In the genomic region with DNA sequence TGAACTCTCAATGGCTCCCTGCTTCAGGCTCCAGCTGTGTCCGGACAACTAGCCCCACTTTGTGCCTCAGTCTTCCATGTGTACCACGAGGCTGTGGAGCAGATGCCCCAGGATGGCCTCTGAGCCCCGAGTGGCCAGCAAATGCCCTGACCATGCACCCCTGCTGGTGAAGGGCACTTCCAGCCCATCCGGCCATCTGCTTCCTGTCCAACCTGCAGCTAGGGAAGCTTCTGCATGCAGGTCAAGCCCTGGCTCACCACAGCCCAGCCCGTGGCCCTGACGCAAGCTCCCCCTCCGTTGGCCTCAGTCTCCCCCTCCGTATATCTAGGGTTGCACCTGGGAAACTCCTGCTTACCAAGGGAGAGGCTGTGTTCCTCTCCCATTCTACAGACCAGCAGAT, we compare ENCODE assay signal across 13 cellular contexts. TPM values are rescaled to one million over a fixed set of nuclear protein-coding genes. Genes with fewer than 3 reads are reported as not detected.
DNase-seq lines count a peak whose midpoint lies in the region; ATAC-seq, FAIRE-seq and TF ChIP-seq lines count a peak whose summit lies in the region.
"Had no signal": no experiment of that assay in that cellular context is flagged by ENCODE, and none has a peak within 500 bp of the region (broad histone marks: within the 10 kb centered on the region; RNA-seq: fewer than 3 reads in every experiment).

No MANE protein-coding gene starts in this region.

- TF ChIP-seq EP300 in tibial nerve (IDR thresholded peaks at IDR 0.05): peak in 1 of 2 donors; percentile 68

- H3K4me2 ChIP-seq in endothelial cell of umbilical vein (ENCODE audit: insufficient read depth, low read length): no peak overlapping the region

- FAIRE-seq in endothelial cell of umbilical vein (lab: Jason Lieb, UNC): peak; percentile 96
- FAIRE-seq: keratinocyte had no signal

- peaks cover 13% of the 10 kb centered on the region for H3K79me2 ChIP-seq in endothelial cell of umbilical vein (ENCODE audit: control insufficient read depth, insufficient read depth, low read length)

- H3K36me3 ChIP-seq in endothelial cell of umbilical vein (ENCODE audit: control insufficient read depth in 2 of 2, extremely low read depth in 1 of 2, insufficient read depth in 2 of 2, low read length in 2 of 2) (peaks cover 0 to 4% of the 10 kb centered on the region in 2 experiments), mucosa of rectum (ENCODE audit: control insufficient read depth in 2 of 2, insufficient read depth in 2 of 2, low read length in 2 of 2) (peaks cover 0 to 13% of the 10 kb centered on the region in 2 donors), tibial nerve (peaks cover 0 to 11% (median 0%) of the 10 kb centered on the region in 3 donors)
- H3K36me3 ChIP-seq: cardiac muscle cell had no signal

- DNase-seq in endothelial cell of umbilical vein (ENCODE audit: low read depth, low spot score) (peak; percentile 77), tibial nerve (ENCODE audit: low spot score in 2 of 2) (no peak), NOMO-1 (lab: John Stamatoyannopoulos, UW; ENCODE audit: unreplicated experiment in 2 of 2) (no peak)
- DNase-seq in stimulated activated CD4-positive, alpha-beta T cell treated with anti-CD3 and anti-CD28 coated beads, Interleukin-4, amount 100 ng/mL, for 4 hours: no peak
- DNase-seq: activated gamma-delta T cell; Caco-2; NCI-H2029 treated with DMSO at 0.1 percent for 48 hours; stimulated activated naive CD8-positive, alpha-beta T cell treated with anti-CD3 and anti-CD28 coated beads, Interleukin-15, Interleukin-2, amounts not matched to agents 100 U/mL and 50 U/mL, for 24 hours had no signal

- H3K4me1 ChIP-seq in endothelial cell of umbilical vein (ENCODE audit: control insufficient read depth, extremely low read depth, insufficient read depth, low read length) (peaks cover 66% of the 10 kb centered on the region), mucosa of rectum (ENCODE audit: control insufficient read depth in 2 of 2, insufficient read depth in 2 of 2, low read length in 2 of 2) (peaks cover 35 to 50% of the 10 kb centered on the region in 2 donors), tibial nerve (peaks cover 0 to 80% (median 67%) of the 10 kb centered on the region in 4 donors)

- intact Hi-C loops in endothelial cell of umbilical vein (cut with micrococcal nuclease): loop anchor here (1.0 kb wide), 1 partner anchor 9 kb away; no protein-coding TSS in a partner anchor

- dilution Hi-C loops in endothelial cell of umbilical vein (cut with MboI; ENCODE audit: extremely low pct_ligation_motif_present, low sequenced_read_pairs): no loop called here

- H3K4me1 Mint-ChIP-seq in activated T-helper 17 cell treated with anti-CD3 and anti-CD28 coated beads, Interleukin-2, amount 50 U/mL, for 72 hours: peaks cover 20% of the 10 kb centered on the region

- H3K27me3 Mint-ChIP-seq in activated T-helper 17 cell treated with anti-CD3 and anti-CD28 coated beads, Interleukin-2, amount 50 U/mL, for 72 hours: no peaks in the 10 kb centered on the region

- peak overlapping the region; percentile 96 for H3K4me3 Mint-ChIP-seq in activated T-helper 17 cell treated with anti-CD3 and anti-CD28 coated beads, Interleukin-2, amount 50 U/mL, for 72 hours

- TF ChIP-seq CTCF in endothelial cell of umbilical vein (IDR thresholded peaks at IDR 0.05; ENCODE audit: extremely low read depth in 1 of 2, insufficient read depth in 1 of 2, low read depth in 1 of 2, low read length in 2 of 2) (peak in 1 of 2 donors; percentile 2), tibial nerve (IDR thresholded peaks at IDR 0.05) (peak in 1 of 5 experiments; percentile 13)

- no peaks in the 10 kb centered on the region for H3K9me3 Mint-ChIP-seq in activated T-helper 17 cell treated with anti-CD3 and anti-CD28 coated beads, Interleukin-2, amount 50 U/mL, for 72 hours

- H3K27me3 ChIP-seq in endothelial cell of umbilical vein (ENCODE audit: control insufficient read depth in 2 of 2, insufficient read depth in 2 of 2, low read length in 2 of 2): no peaks in the 10 kb centered on the region
- H3K27me3 ChIP-seq in mucosa of rectum (ENCODE audit: control insufficient read depth in 2 of 2, insufficient read depth in 2 of 2, low read length in 2 of 2): no peaks in the 10 kb centered on the region
- H3K27me3 ChIP-seq in tibial nerve: no peaks in the 10 kb centered on the region
- H3K27me3 ChIP-seq: cardiac muscle cell had no signal

- H3K27ac ChIP-seq in endothelial cell of umbilical vein (ENCODE audit: insufficient read depth, low read depth, low read length) (peak overlapping the region; percentile 54), mucosa of rectum (ENCODE audit: low read depth in 2 of 2, low read length in 2 of 2) (peak overlapping the region; percentile 12 to 63), tibial nerve (peak overlapping the region in 3 of 4 donors; percentile 95 to 98 (median 97))
- H3K27ac ChIP-seq: cardiac muscle cell had no signal

- H3K9ac ChIP-seq in endothelial cell of umbilical vein (replicated peaks; ENCODE audit: extremely low read depth, insufficient read depth, low read length) (no peak overlapping the region), mucosa of rectum (ENCODE audit: low read depth in 1 of 2, low read length in 2 of 2) (peak overlapping the region in 1 of 2 donors; percentile 6)

- H3K36me3 Mint-ChIP-seq in activated T-helper 17 cell treated with anti-CD3 and anti-CD28 coated beads, Interleukin-2, amount 50 U/mL, for 72 hours (ENCODE audit: low read depth): peaks cover 97% of the 10 kb centered on the region

- H3K9me1 ChIP-seq in endothelial cell of umbilical vein (replicated peaks; ENCODE audit: control insufficient read depth, extremely low read depth, insufficient read depth, low read length): no peaks in the 10 kb centered on the region

- no peak overlapping the region for H3K27ac Mint-ChIP-seq in activated T-helper 17 cell treated with anti-CD3 and anti-CD28 coated beads, Interleukin-2, amount 50 U/mL, for 72 hours

- TF ChIP-seq POLR2A in endothelial cell of umbilical vein (IDR thresholded peaks at IDR 0.05; ENCODE audit: low read depth, low read length): peak; percentile 45
- no peak for TF ChIP-seq POLR2A in tibial nerve (IDR thresholded peaks at IDR 0.05)

- no peaks in the 10 kb centered on the region for H4K20me1 ChIP-seq in endothelial cell of umbilical vein (replicated peaks; ENCODE audit: control insufficient read depth, extremely low read depth, insufficient read depth, low read length)

- ATAC-seq in activated T-helper 17 cell treated with anti-CD3 and anti-CD28 coated beads, Interleukin-2, amount 50 U/mL, for 72 hours (replicated peaks): no peak
- ATAC-seq in GM18502 (IDR thresholded peaks at IDR 0.05; ENCODE audit: poor library complexity, unreplicated experiment): no peak
- ATAC-seq: stimulated activated naive CD8-positive, alpha-beta T cell treated with anti-CD3 and anti-CD28 coated beads, Interleukin-15, Interleukin-2, amounts not matched to agents 100 U/mL and 50 U/mL, for 24 hours had no signal

- POLR2A ChIA-PET in endothelial cell of umbilical vein (lab: Charles Lee): interaction anchor here (0.7 to 1.8 kb wide), 3 partner anchors 10 to 437 kb away, joined by 3 to 9 read pairs (median 3); partner anchors contain the start of gene CARD19

- CTCF ChIA-PET in endothelial cell of umbilical vein (lab: Charles Lee): interaction anchor here (0.6 to 5.7 kb wide), 9 partner anchors 10 to 126 kb away, joined by 3 to 52 read pairs (median 5); partner anchors contain the start of gene CARD19

- no peak overlapping the region for H2AFZ ChIP-seq in endothelial cell of umbilical vein (ENCODE audit: low read depth, low read length)

- no TSS peak for BruUV-seq in endothelial cell of umbilical vein (replicated peaks; lab: Mats Ljungman, UMichigan)

- H3K9me3 ChIP-seq in endothelial cell of umbilical vein (replicated peaks; ENCODE audit: control insufficient read depth, insufficient read depth, low read length) (no peaks in the 10 kb centered on the region), mucosa of rectum (ENCODE audit: control insufficient read depth in 2 of 2, low read length in 2 of 2) (no peaks in the 10 kb centered on the region), tibial nerve (no peaks in the 10 kb centered on the region)
- H3K9me3 ChIP-seq: Caco-2 had no signal

- 42 to 46% methylated on average over 8 of the region's 8 CpGs for WGBS in tibial nerve, 2 donors

- H3K4me3 ChIP-seq in endothelial cell of umbilical vein (replicated peaks in 1 of 3; ENCODE audit: insufficient read depth in 1 of 3, low read depth in 1 of 3, low read length in 3 of 3) (no peak overlapping the region), mucosa of rectum (ENCODE audit: low read length in 2 of 2) (no peak overlapping the region), tibial nerve (no peak overlapping the region)
- H3K4me3 ChIP-seq: cardiac muscle cell had no signal

RNA-seq across cellular contexts. Expression of gene NINJ1, which starts 4.8 kb away (rescaled TPM):
- total RNA-seq in activated T-helper 17 cell treated with anti-CD3 and anti-CD28 coated beads, Interleukin-2, amount 50 U/mL, for 72 hours: 100 to 1,000 TPM in 1 of 2 donors, 10 to 100 TPM in 1; 56.0 to 197 TPM
- total RNA-seq in endothelial cell of umbilical vein (31.5 and 42.2 TPM in 2 replicates), tibial nerve (10 to 100 TPM; 48.2 to 98.8 (median 72.9) TPM)
- 57.7 and 75.4 TPM in 2 replicates for polyA plus RNA-seq in endothelial cell of umbilical vein
- polyA plus RNA-seq in endothelial cell of umbilical vein (2011; cell fraction: cytosol; rRNA removed): 41.6 and 45.2 TPM in 2 replicates
- polyA plus RNA-seq in endothelial cell of umbilical vein (2011; cell fraction: nucleus; rRNA removed): 13.5 and 16.1 TPM in 2 replicates
- polyA plus RNA-seq in endothelial cell of umbilical vein (2012): 47.0 and 62.3 TPM in 2 replicates
- 17.9 and 23.1 TPM in 2 replicates for polyA minus RNA-seq in endothelial cell of umbilical vein
- 9.3 TPM for polyA minus RNA-seq in endothelial cell of umbilical vein (2011; cell fraction: cytosol; rRNA and poly(A)+ RNA removed)
- polyA minus RNA-seq in endothelial cell of umbilical vein (2011; cell fraction: nucleus; rRNA and poly(A)+ RNA removed): 6.6 and 11.2 TPM in 2 replicates

RNA-seq across cellular contexts. Expression of gene CARD19, which starts 33.3 kb away (rescaled TPM):
- 10 to 100 TPM; 83.6 to 87.3 TPM for total RNA-seq in activated T-helper 17 cell treated with anti-CD3 and anti-CD28 coated beads, Interleukin-2, amount 50 U/mL, for 72 hours
- total RNA-seq in endothelial cell of umbilical vein (45.7 and 58.4 TPM in 2 replicates), tibial nerve (10 to 100 TPM; 53.4 to 93.6 (median 60.7) TPM)
- 148 and 238 TPM in 2 replicates for polyA plus RNA-seq in endothelial cell of umbilical vein
- 73.7 and 99.6 TPM in 2 replicates for polyA plus RNA-seq in endothelial cell of umbilical vein (2011; cell fraction: cytosol; rRNA removed)
- 77.8 and 80.0 TPM in 2 replicates for polyA plus RNA-seq in endothelial cell of umbilical vein (2011; cell fraction: nucleus; rRNA removed)
- 44.0 and 78.6 TPM in 2 replicates for polyA plus RNA-seq in endothelial cell of umbilical vein (2012)
- 25.4 and 36.1 TPM in 2 replicates for polyA minus RNA-seq in endothelial cell of umbilical vein
- 7.7 TPM for polyA minus RNA-seq in endothelial cell of umbilical vein (2011; cell fraction: cytosol; rRNA and poly(A)+ RNA removed)
- 18.2 and 21.8 TPM in 2 replicates for polyA minus RNA-seq in endothelial cell of umbilical vein (2011; cell fraction: nucleus; rRNA and poly(A)+ RNA removed)

RNA-seq across cellular contexts. Expression of gene WNK2, which starts 54.7 kb away (rescaled TPM):
- total RNA-seq in activated T-helper 17 cell treated with anti-CD3 and anti-CD28 coated beads, Interleukin-2, amount 50 U/mL, for 72 hours: under 1 TPM; 0.39 to 0.93 TPM
- total RNA-seq in endothelial cell of umbilical vein (not detected in 2 replicates), tibial nerve (10 to 100 TPM in 2 of 4 donors, 1 to 10 TPM in 2; 3.8 to 17.7 (median 9.0) TPM)
- polyA plus RNA-seq in endothelial cell of umbilical vein: not detected in 2 replicates
- polyA plus RNA-seq in endothelial cell of umbilical vein (2011; cell fraction: cytosol; rRNA removed): not detected in 2 replicates
- polyA plus RNA-seq in endothelial cell of umbilical vein (2011; cell fraction: nucleus; rRNA removed): not detected in 2 replicates
- polyA plus RNA-seq in endothelial cell of umbilical vein (2012): 0.05 TPM in 1 of 2 replicates, not detected in the other
- polyA minus RNA-seq in endothelial cell of umbilical vein: not detected in 2 replicates
- polyA minus RNA-seq in endothelial cell of umbilical vein (2011; cell fraction: cytosol; rRNA and poly(A)+ RNA removed): 5.7 TPM
- polyA minus RNA-seq in endothelial cell of umbilical vein (2011; cell fraction: nucleus; rRNA and poly(A)+ RNA removed): not detected in 2 replicates
- polyA plus RNA-seq: keratinocyte had no signal

Comparison
In these comparisons a context has a peak if more than half of its experiments do, and no peak if none do; other contexts are left out.
1. H3K27ac ChIP-seq: peak in every context shown above with its lines; median percentile 97 in tibial nerve; 54 in endothelial cell of umbilical vein; 38 in mucosa of rectum.